Comparison of ENCODE assay signal across 24 cellular contexts in the genomic region with DNA sequence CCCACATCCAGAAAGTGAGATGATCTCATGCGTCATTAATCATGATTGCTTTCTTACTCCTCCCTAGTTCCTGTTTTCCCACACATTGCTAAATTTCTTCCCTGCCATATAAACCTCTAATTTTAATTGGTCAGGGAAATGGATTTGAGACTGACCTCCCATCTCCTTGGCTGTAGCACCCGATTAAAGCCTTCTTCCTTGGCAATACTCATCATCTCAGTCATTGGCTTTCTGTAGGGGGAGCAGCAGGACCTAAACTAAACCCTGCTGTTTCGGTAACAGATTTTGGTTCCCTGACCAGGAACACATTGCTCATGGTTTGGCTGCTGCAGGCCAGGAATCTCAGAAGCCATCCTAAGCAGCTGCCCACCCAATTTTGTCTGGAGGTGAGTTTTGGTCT.
"Had no signal": no experiment of that assay in that cellular context is flagged by ENCODE, and none has a peak within 500 bp of the region (broad histone marks: within the 10 kb centered on the region; RNA-seq: fewer than 3 reads in every experiment).

No MANE protein-coding gene starts in this region.

- H3K36me3 ChIP-seq: MG63 had no signal

- DNase-seq: Karpas-422, KG1, MG63, NCI-H1092 treated with DMSO at 0.1 percent for 48 hours, NCI-H1436, NCI-H187, NCI-H2029, NCI-H2081 treated with DMSO at 0.1 percent for 48 hours, NCI-H2171, NCI-H226, NCI-H446, NCI-H510A, NCI-H524 treated with DMSO at 0.1 percent for 48 hours, NCI-H69, NCI-H774, PC-3, SHP77, SK-N-SH, SW 1271, T-cell had no signal

- H3K27ac ChIP-seq: HL-60, RWPE1 had no signal

- H3K9ac ChIP-seq: SK-N-SH had no signal

- H3K4me3 ChIP-seq: MG63 had no signal

- FAIRE-seq: HTR-8/SVneo had no signal

- ATAC-seq: Panc1, PC-3, T-cell had no signal

- H3K27me3 ChIP-seq: MG63 had no signal

- H3K4me2 ChIP-seq: SK-N-SH had no signal
